ENCODE assay signal across 12 cellular contexts in the genomic region with DNA sequence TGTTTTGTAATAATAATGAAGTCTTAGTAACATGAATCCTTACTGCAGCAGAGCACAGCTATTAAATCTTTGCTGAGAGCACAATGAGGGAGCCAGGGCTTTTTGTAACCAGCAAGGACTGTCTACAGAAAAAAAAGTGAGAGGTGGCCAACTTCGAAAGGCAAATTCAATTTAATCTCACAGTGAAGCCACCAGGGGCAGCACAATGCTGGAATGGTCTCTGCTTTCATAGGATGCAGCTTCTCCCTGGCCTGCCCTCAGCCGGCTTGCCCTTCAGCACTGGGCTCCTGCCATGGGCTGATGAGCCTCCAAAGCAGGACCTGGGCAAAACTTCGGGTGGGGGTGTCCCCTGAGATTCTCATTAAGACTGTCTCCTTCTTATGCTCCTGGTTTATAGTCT.
DNase-seq lines count a peak whose midpoint lies in the region; ATAC-seq, FAIRE-seq and TF ChIP-seq lines count a peak whose summit lies in the region.
"Had no signal": no experiment of that assay in that cellular context is flagged by ENCODE, and none has a peak within 500 bp of the region (broad histone marks: within the 10 kb centered on the region; RNA-seq: fewer than 3 reads in every experiment).

No MANE protein-coding gene starts in this region.

- H3K27me3 ChIP-seq in DND-41 (ENCODE audit: insufficient read depth, low read length, poor library complexity) = no peaks in the 10 kb centered on the region
- H3K27me3 ChIP-seq in K562 (ENCODE audit: control insufficient read depth in 2 of 2, insufficient read depth in 2 of 2, low read length in 2 of 2) = no peaks in the 10 kb centered on the region
- H3K27me3 ChIP-seq: tibial nerve had no signal

- TF ChIP-seq RAD21 in K562 (CRISPR knock-in tag; conservative IDR thresholded peaks at IDR 0.05 in 1 of 2, IDR thresholded peaks at IDR 0.05 in 1 of 2) = no peak

- no peak overlapping the region for H3K4me3 Mint-ChIP-seq in activated CD8-positive, alpha-beta T cell treated with anti-CD3 and anti-CD28 coated beads for 36 hours

- TF ChIP-seq EP300 in K562 (IDR thresholded peaks at IDR 0.05; ENCODE audit: low read length) = no peak

- no TSS peak for BruUV-seq in K562 (replicated peaks; lab: Mats Ljungman, UMichigan)

- no peak overlapping the region for H3K4me3 ChIP-seq in DND-41 (ENCODE audit: low read depth in 1 of 2, low read length in 2 of 2)
- H3K4me3 ChIP-seq in K562 = no peak overlapping the region
- H3K4me3 ChIP-seq: tibial nerve had no signal

- H3K36me3 ChIP-seq in DND-41 (ENCODE audit: insufficient read depth, low read length) (peaks cover 20% of the 10 kb centered on the region; the same call in 1 of the 2 replicates), K562 (ENCODE audit: control insufficient read depth, insufficient read depth, low read length) (peaks cover 16% of the 10 kb centered on the region; the same call in 2 of the 3 replicates)
- H3K36me3 ChIP-seq: tibial nerve had no signal

- 73% methylated on average over 3 of the region's 3 CpGs for WGBS in K562 (ENCODE audit: insufficient coverage, low coverage, missing lambda C conversion rate)

- POLR2A ChIA-PET in K562 (lab: Yijun Ruan, JAX) = no interaction called here
- POLR2A ChIA-PET in activated CD8-positive, alpha-beta T cell treated with anti-CD3 and anti-CD28 coated beads for 36 hours (lab: Charles Lee) = no interaction called here

- in situ Hi-C loops in K562 (cut with MboI) (no loop called here), G401 (cut with HindIII; ENCODE audit: low sequenced_read_pairs) (no loop called here)

- peaks cover 15% of the 10 kb centered on the region for H3K4me1 ChIP-seq in DND-41 (ENCODE audit: insufficient read depth, low read length)
- H3K4me1 ChIP-seq in K562 (replicated peaks in 1 of 2; ENCODE audit: control insufficient read depth in 2 of 2, insufficient read depth in 2 of 2, low read length in 2 of 2) = peaks cover 5 to 31% of the 10 kb centered on the region in 2 experiments; a peak in 4 of 5 replicates

- no peak for DNase-seq in DND-41
- peak; percentile 28 for DNase-seq in NAMALWA (ENCODE audit: low spot score)
- no peak for DNase-seq in K562 (ENCODE audit: extremely low read depth in 1 of 4, low spot score in 3 of 4)
- peak; percentile 8 to 12 for DNase-seq in lung microvascular endothelial cell (ENCODE audit: low read depth in 2 of 2)
- no peak for DNase-seq in SIG-M5 (lab: John Stamatoyannopoulos, UW)
- DNase-seq in G401 (ENCODE audit: low spot score) = no peak
- no peak for DNase-seq in activated CD8-positive, alpha-beta T cell treated with anti-CD3 and anti-CD28 coated beads for 36 hours
- DNase-seq: stimulated activated CD4-positive, alpha-beta T cell treated with anti-CD3 and anti-CD28 coated beads, Interleukin-12 subunit alpha, Interleukin-12 subunit beta, amount 100 ng/mL, for 4 hours had no signal

- H3K27ac ChIP-seq in DND-41 (ENCODE audit: low read length) (0 out of 2 replicates have a peak overlapping the region, but pooled peaks have one; percentile 35), K562 (ENCODE audit: extremely low read depth, low read depth, low read length) (no peak overlapping the region)

- H3K4me1 Mint-ChIP-seq in activated CD8-positive, alpha-beta T cell treated with anti-CD3 and anti-CD28 coated beads for 36 hours (ENCODE audit: low read depth) = peaks cover 20% of the 10 kb centered on the region

- FAIRE-seq in K562 (lab: Jason Lieb, UNC) = no peak
- FAIRE-seq: GM12891, H54 had no signal

- no peak overlapping the region for H3K4me2 ChIP-seq in DND-41 (ENCODE audit: insufficient read depth, low read length)
- H3K4me2 ChIP-seq in K562 (ENCODE audit: insufficient read depth, low read length) = no peak overlapping the region

- TF ChIP-seq POLR2A in K562 (conservative IDR thresholded peaks at IDR 0.05) = no peak

- peak; percentile 50 for TF ChIP-seq CTCF in DND-41 (IDR thresholded peaks at IDR 0.05; ENCODE audit: borderline replicate concordance, extremely low read depth, low read length, poor library complexity, severe bottlenecking)
- TF ChIP-seq CTCF in K562 (IDR thresholded peaks at IDR 0.05 in 2 of 3, conservative IDR thresholded peaks at IDR 0.05 in 1 of 3; ENCODE audit: insufficient read depth in 2 of 3, low read depth in 1 of 3, low read length in 3 of 3) = peak; percentile 24 to 29 (median 24); a peak in 1 of 6 replicates
- no peak for TF ChIP-seq CTCF in activated CD8-positive, alpha-beta T cell treated with anti-CD3 and anti-CD28 coated beads for 36 hours (IDR thresholded peaks at IDR 0.05)

- H3K27me3 Mint-ChIP-seq in activated CD8-positive, alpha-beta T cell treated with anti-CD3 and anti-CD28 coated beads for 36 hours = no peaks in the 10 kb centered on the region

- no peak overlapping the region for H3K9ac ChIP-seq in DND-41 (ENCODE audit: low read depth, low read length)
- no peak overlapping the region for H3K9ac ChIP-seq in K562 (ENCODE audit: insufficient read depth in 1 of 2, low read depth in 2 of 2, low read length in 2 of 2)

- no peak overlapping the region for H2AFZ ChIP-seq in DND-41 (ENCODE audit: low read depth, low read length)
- no peak overlapping the region for H2AFZ ChIP-seq in K562 (ENCODE audit: low read depth, low read length)

- intact Hi-C loops in K562 (cut with micrococcal nuclease) = no loop called here
- intact Hi-C loops in activated CD8-positive, alpha-beta T cell treated with anti-CD3 and anti-CD28 coated beads for 36 hours (cut with micrococcal nuclease) = no loop called here

- H3K9me3 ChIP-seq in DND-41 (ENCODE audit: insufficient read depth, low read length, severe bottlenecking) = no peaks in the 10 kb centered on the region
- H3K9me3 ChIP-seq in K562 (replicated peaks; ENCODE audit: control insufficient read depth, insufficient read depth, low read depth, low read length) = no peaks in the 10 kb centered on the region
- H3K9me3 ChIP-seq: tibial nerve had no signal

- no peaks in the 10 kb centered on the region for H3K9me1 ChIP-seq in K562 (ENCODE audit: control insufficient read depth, insufficient read depth, low read length)

- H4K20me1 ChIP-seq in DND-41 (ENCODE audit: insufficient read depth, low read length) (no peaks in the 10 kb centered on the region), K562 (replicated peaks; ENCODE audit: control insufficient read depth, insufficient read depth, low read length) (no peaks in the 10 kb centered on the region)

- peak; percentile 37; the same call in 1 of the 3 replicates for ATAC-seq in DND-41 (ENCODE audit: insufficient read depth, low read depth)
- no peak for ATAC-seq in K562
- ATAC-seq in activated CD8-positive, alpha-beta T cell treated with anti-CD3 and anti-CD28 coated beads for 36 hours = no peak
- ATAC-seq in HG02571 (IDR thresholded peaks at IDR 0.05; ENCODE audit: unreplicated experiment) = no peak

- no peaks in the 10 kb centered on the region for H3K9me3 Mint-ChIP-seq in activated CD8-positive, alpha-beta T cell treated with anti-CD3 and anti-CD28 coated beads for 36 hours

- no peak overlapping the region for H3K27ac Mint-ChIP-seq in activated CD8-positive, alpha-beta T cell treated with anti-CD3 and anti-CD28 coated beads for 36 hours

- CTCF ChIA-PET in K562 (lab: Yijun Ruan, JAX; ENCODE audit: low intra/inter-chr PET ratio) = no interaction called here
- CTCF ChIA-PET in activated CD8-positive, alpha-beta T cell treated with anti-CD3 and anti-CD28 coated beads for 36 hours (lab: Charles Lee) = interaction anchor here (1.1 to 5.5 kb wide), 8 partner anchors 10 to 138 kb away, joined by 3 to 20 read pairs (median 4); no protein-coding TSS in a partner anchor

- H3K36me3 Mint-ChIP-seq in activated CD8-positive, alpha-beta T cell treated with anti-CD3 and anti-CD28 coated beads for 36 hours (ENCODE audit: low read depth) = no peaks in the 10 kb centered on the region

- H3K79me2 ChIP-seq in DND-41 (ENCODE audit: insufficient read depth, low read length) = peaks cover 91% of the 10 kb centered on the region
- H3K79me2 ChIP-seq in K562 (ENCODE audit: control insufficient read depth, insufficient read depth, low read length) = peaks cover 66% of the 10 kb centered on the region

TF ChIP-seq in K562, 482 proteins besides CTCF, POLR2A, EP300 and RAD21 (continues in another document):
- TF ChIP-seq TCF7L2 (IDR thresholded peaks at IDR 0.05; ENCODE audit: low read depth, low read length) = no peak
- no peak for TF ChIP-seq POLR2G (IDR thresholded peaks at IDR 0.05; ENCODE audit: low read depth, low read length)
- peak; percentile 7 for TF ChIP-seq CTCFL (IDR thresholded peaks at IDR 0.05; ENCODE audit: borderline replicate concordance, insufficient read depth, low read depth, low read length, poor library complexity, severe bottlenecking)
- no peak for TF ChIP-seq GATAD2A (IDR thresholded peaks at IDR 0.05)
- TF ChIP-seq SRSF7 (optimal IDR thresholded peaks at IDR 0.05; ENCODE audit: low read depth, low read length) = no peak
- no peak for TF ChIP-seq STAG1 (CRISPR knock-in tag; IDR thresholded peaks at IDR 0.05; ENCODE audit: borderline replicate concordance)
- no peak for TF ChIP-seq PRPF4 (IDR thresholded peaks at IDR 0.05; ENCODE audit: insufficient read depth, low read depth, low read length, poor library complexity, severe bottlenecking)
- no peak for TF ChIP-seq SNRNP70 (optimal IDR thresholded peaks at IDR 0.05; ENCODE audit: low read depth, low read length)

Comparison
In these comparisons a context has a peak if more than half of its experiments do, and no peak if none do; other contexts are left out.
1. DNase-seq: peak in NAMALWA (single experiment) and lung microvascular endothelial cell (2 of 2); none in DND-41 (single experiment), K562 (0 of 4), SIG-M5 (single experiment), G401 (single experiment) and activated CD8-positive, alpha-beta T cell treated with anti-CD3 and anti-CD28 coated beads for 36 hours (single experiment).